ENCODE assay signal across 8 cellular contexts in the genomic region with DNA sequence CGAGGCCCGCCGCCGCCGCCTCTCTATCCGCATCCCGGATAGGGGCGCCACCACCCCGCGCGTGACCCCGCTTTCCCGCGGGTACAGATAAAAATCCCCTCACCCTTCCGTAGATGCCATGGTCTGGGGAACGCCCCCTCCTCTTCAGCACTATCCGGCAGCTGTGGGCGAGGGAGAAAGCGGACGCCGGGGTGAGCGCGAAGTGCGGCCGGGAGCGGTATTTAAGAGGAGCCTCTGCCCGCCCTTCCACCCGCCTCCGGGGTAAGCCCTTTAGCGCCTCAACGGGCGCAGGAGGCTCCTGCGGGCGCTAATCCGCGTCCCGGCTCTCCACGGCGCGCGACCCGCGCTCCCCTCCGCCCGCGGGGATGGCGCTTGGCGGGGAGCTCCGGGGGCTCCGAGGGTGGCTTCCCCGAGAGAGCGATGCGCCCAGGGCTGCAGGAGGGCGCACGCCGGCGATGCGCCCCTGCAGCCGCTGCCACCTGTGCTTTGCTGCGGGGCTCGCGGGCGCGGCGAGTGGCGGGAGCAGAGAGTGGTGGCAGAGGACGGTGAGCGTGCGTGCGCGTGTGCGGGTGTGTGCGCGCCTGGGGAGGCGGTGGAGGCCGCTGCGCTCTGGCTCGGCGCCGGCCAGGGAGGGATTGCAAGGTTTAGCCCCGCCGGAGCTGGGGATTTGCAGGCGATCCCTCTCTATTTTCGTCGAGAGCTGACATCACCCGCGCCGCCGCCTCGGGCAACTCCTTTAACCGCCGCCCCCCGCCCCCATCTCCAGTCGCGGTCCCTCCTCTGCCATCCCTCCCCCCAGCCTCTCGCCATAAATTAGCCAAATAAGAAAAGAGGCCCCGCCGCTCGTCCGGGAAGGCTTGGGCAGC. TPM values are rescaled to one million over a fixed set of nuclear protein-coding genes. Genes with fewer than 3 reads are reported as not detected.
A peak's percentile ranks its signal among the peaks of the same experiment; 100 is the strongest.
DNase-seq lines count a peak whose midpoint lies in the region; ATAC-seq and TF ChIP-seq lines count a peak whose summit lies in the region.

Gene SLC1A2, minus strand, starts transcription at position 712 of the 866 bp plus-strand sequence. Its CDS starts 592 bp downstream, at position 120.

- ATAC-seq in upper lobe of left lung (ENCODE audit: low FRiP score in 2 of 2) (peak in 1 of 2 donors; percentile 75), HG03159 (IDR thresholded peaks at IDR 0.05; ENCODE audit: unreplicated experiment) (no peak)

- peaks cover 9% of the 10 kb centered on the region for H3K4me1 Mint-ChIP-seq in activated naive CD4-positive, alpha-beta T cell treated with anti-CD3 and anti-CD28 coated beads for 36 hours (ENCODE audit: low read depth)
- peaks cover 15% of the 10 kb centered on the region for H3K4me1 Mint-ChIP-seq in mesothelial cell of epicardium

- TF ChIP-seq POLR2A in Peyer's patch (IDR thresholded peaks at IDR 0.05) (no peak), upper lobe of left lung (IDR thresholded peaks at IDR 0.05) (no peak)

- H3K27ac ChIP-seq in Peyer's patch = no peak within 1 kb of the TSS
- H3K27ac ChIP-seq in effector memory CD4-positive, alpha-beta T cell (ENCODE audit: insufficient read depth, low read length, poor library complexity, severe bottlenecking) = no peak within 1 kb of the TSS
- no peak within 1 kb of the TSS for H3K27ac ChIP-seq in upper lobe of left lung

- H3K9me3 ChIP-seq in Peyer's patch (no peaks in the 10 kb centered on the region), upper lobe of left lung (no peaks in the 10 kb centered on the region)
- no peaks in the 10 kb centered on the region for H3K9me3 ChIP-seq in effector memory CD4-positive, alpha-beta T cell (ENCODE audit: control insufficient read depth, low read length)

- H3K27me3 ChIP-seq in Peyer's patch (peaks cover 0 to 28% of the 10 kb centered on the region in 2 donors), upper lobe of left lung (peaks cover 0 to 26% (median 13%) of the 10 kb centered on the region in 4 donors)
- H3K27me3 ChIP-seq in effector memory CD4-positive, alpha-beta T cell (replicated peaks; ENCODE audit: control insufficient read depth, insufficient read depth, low read length, poor library complexity, severe bottlenecking) = peaks cover 29% of the 10 kb centered on the region

- DNase-seq in activated naive CD4-positive, alpha-beta T cell treated with anti-CD3 and anti-CD28 coated beads for 36 hours = peak; percentile 42
- no peak for DNase-seq in activated naive CD4-positive, alpha-beta T cell (lab: John Stamatoyannopoulos, UW)
- DNase-seq in Peyer's patch (no peak), mesothelial cell of epicardium (ENCODE audit: low spot score in 2 of 2, unreplicated experiment in 2 of 2) (peak; percentile 37 to 60), upper lobe of left lung (peak in 1 of 2 donors; percentile 87)
- DNase-seq in effector memory CD4-positive, alpha-beta T cell = no peak
- no peak for DNase-seq in stimulated activated naive CD4-positive, alpha-beta T cell treated with Interleukin-2 at 50 U/mL for 16 hours (lab: John Stamatoyannopoulos, UW)

- H3K9me3 Mint-ChIP-seq in activated naive CD4-positive, alpha-beta T cell treated with anti-CD3 and anti-CD28 coated beads for 36 hours = no peaks in the 10 kb centered on the region
- H3K9me3 Mint-ChIP-seq in mesothelial cell of epicardium = no peaks in the 10 kb centered on the region

- intact Hi-C loops in activated naive CD4-positive, alpha-beta T cell treated with anti-CD3 and anti-CD28 coated beads for 36 hours (cut with micrococcal nuclease) = no loop called here

- CTCF ChIA-PET in activated naive CD4-positive, alpha-beta T cell treated with anti-CD3 and anti-CD28 coated beads for 36 hours (lab: Charles Lee) = interaction anchor here (1.1 to 1.5 kb wide), 2 partner anchors 27 to 66 kb away, joined by 3 read pairs; no protein-coding TSS in a partner anchor

- H3K27ac Mint-ChIP-seq in activated naive CD4-positive, alpha-beta T cell treated with anti-CD3 and anti-CD28 coated beads for 36 hours = no peak within 1 kb of the TSS
- H3K27ac Mint-ChIP-seq in mesothelial cell of epicardium = no peak within 1 kb of the TSS

- H3K36me3 ChIP-seq in Peyer's patch (no peaks in the 10 kb centered on the region), upper lobe of left lung (no peaks in the 10 kb centered on the region)
- no peaks in the 10 kb centered on the region for H3K36me3 ChIP-seq in effector memory CD4-positive, alpha-beta T cell (ENCODE audit: control insufficient read depth, insufficient read depth, low read length)

- no peak for TF ChIP-seq EP300 in upper lobe of left lung (IDR thresholded peaks at IDR 0.05)

- peaks cover 62% of the 10 kb centered on the region for H3K27me3 Mint-ChIP-seq in activated naive CD4-positive, alpha-beta T cell treated with anti-CD3 and anti-CD28 coated beads for 36 hours (ENCODE audit: low read depth)
- peaks cover 97% of the 10 kb centered on the region for H3K27me3 Mint-ChIP-seq in mesothelial cell of epicardium (ENCODE audit: low read depth)

- WGBS in upper lobe of left lung, 2 donors = 2% methylated on average over 53 of the region's 100 CpGs; no CpG with 5 or more reads in 1 of the 2 donors

- H3K4me1 ChIP-seq in Peyer's patch (peaks cover 0 to 23% (median 5%) of the 10 kb centered on the region in 4 donors), upper lobe of left lung (peaks cover 18 to 27% (median 23%) of the 10 kb centered on the region in 4 donors)
- H3K4me1 ChIP-seq in effector memory CD4-positive, alpha-beta T cell (ENCODE audit: control insufficient read depth, insufficient read depth, low read length, poor library complexity, severe bottlenecking) = peaks cover 18% of the 10 kb centered on the region

- H3K4me3 ChIP-seq in Peyer's patch = peak within 1 kb of the TSS; percentile 10 to 49 (median 36)
- H3K4me3 ChIP-seq in effector memory CD4-positive, alpha-beta T cell (ENCODE audit: insufficient read depth, low read depth, low read length, poor library complexity, severe bottlenecking) = peak within 1 kb of the TSS; percentile 22
- peak within 1 kb of the TSS; percentile 20 to 58 (median 55) for H3K4me3 ChIP-seq in upper lobe of left lung

- no peaks in the 10 kb centered on the region for H3K36me3 Mint-ChIP-seq in activated naive CD4-positive, alpha-beta T cell treated with anti-CD3 and anti-CD28 coated beads for 36 hours (ENCODE audit: low read depth)
- no peaks in the 10 kb centered on the region for H3K36me3 Mint-ChIP-seq in mesothelial cell of epicardium

- TF ChIP-seq CTCF in Peyer's patch (IDR thresholded peaks at IDR 0.05) (no peak), mesothelial cell of epicardium (IDR thresholded peaks at IDR 0.05; ENCODE audit: unreplicated experiment) (no peak), upper lobe of left lung (IDR thresholded peaks at IDR 0.05) (no peak)

- H3K4me3 Mint-ChIP-seq in activated naive CD4-positive, alpha-beta T cell treated with anti-CD3 and anti-CD28 coated beads for 36 hours = peak within 1 kb of the TSS; percentile 66
- peak within 1 kb of the TSS; percentile 73 for H3K4me3 Mint-ChIP-seq in mesothelial cell of epicardium

RNA-seq across cellular contexts. Expression of gene SLC1A2, which starts in this region (rescaled TPM):
- total RNA-seq in activated naive CD4-positive, alpha-beta T cell treated with anti-CD3 and anti-CD28 coated beads for 36 hours = not detected
- 1 to 10 TPM in 1 of 4 donors, under 1 TPM in 1, not detected in 2; 0.38 to 1.1 TPM for total RNA-seq in Peyer's patch
- 1.9 TPM in 3 replicates for total RNA-seq in mesothelial cell of epicardium
- 1 to 10 TPM; 1.5 to 3.1 (median 2.0) TPM for total RNA-seq in upper lobe of left lung

Comparison
In these comparisons a context has a peak if more than half of its experiments do, and no peak if none do; other contexts are left out.
1. Peak in DNase-seq in activated naive CD4-positive, alpha-beta T cell treated with anti-CD3 and anti-CD28 coated beads for 36 hours; RNA of the gene not detected or under 1 TPM.
2. DNase-seq: peak in mesothelial cell of epicardium (2 of 2); none in activated naive CD4-positive, alpha-beta T cell (0 of 4), Peyer's patch (0 of 3), effector memory CD4-positive, alpha-beta T cell (0 of 3) and stimulated activated naive CD4-positive, alpha-beta T cell treated with Interleukin-2 at 50 U/mL for 16 hours (single experiment).
3. Peak in every context shown above with its lines, with median percentiles within 50 percentile points of each other: H3K4me3 ChIP-seq.